ENCODE assay signal across 23 cellular contexts in the genomic region with DNA sequence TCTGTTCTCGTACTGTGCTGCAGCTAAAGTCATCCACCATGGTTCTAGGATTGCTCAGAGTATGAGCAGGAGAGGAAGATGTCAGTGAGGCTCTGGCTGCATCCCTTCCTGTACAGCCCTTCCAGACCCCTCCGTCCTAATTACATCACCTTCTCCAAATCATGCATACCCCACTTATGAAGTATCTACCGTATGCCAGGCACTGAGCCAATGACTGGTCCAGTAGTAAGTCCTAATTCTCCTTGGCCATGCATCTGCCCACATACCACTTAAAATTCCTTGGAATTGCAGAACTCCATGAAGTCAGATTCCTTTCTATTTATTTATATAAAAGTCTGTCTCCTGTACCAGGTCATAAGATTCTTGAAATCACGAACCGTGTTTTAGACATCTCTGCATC.
"Had no signal": no experiment of that assay in that cellular context is flagged by ENCODE, and none has a peak within 500 bp of the region (broad histone marks: within the 10 kb centered on the region; RNA-seq: fewer than 3 reads in every experiment).

No MANE protein-coding gene starts in this region.

- DNase-seq: effector CD4-positive, alpha-beta T cell; foreskin keratinocyte; head of caudate nucleus; left colon; left ventricle myocardium superior; mesendoderm; naive B cell; psoas muscle; retina; right lobe of liver; spleen; stimulated activated CD4-positive, alpha-beta T cell treated with anti-CD3 and anti-CD28 coated beads, Interleukin-15, amount 100 ng/mL, for 24 hours; stimulated activated CD4-positive, alpha-beta T cell treated with anti-CD3 and anti-CD28 coated beads, Interleukin-1b, Interleukin-23, amount 100 ng/mL, for 48 hours; stimulated activated CD4-positive, alpha-beta T cell treated with anti-CD3 and anti-CD28 coated beads, Interleukin-4, amount 100 ng/mL, for 24 hours; tibial artery; upper lobe of right lung had no signal

- H3K27me3 ChIP-seq: foreskin keratinocyte, hepatocyte, right lobe of liver, spleen, tibial artery, upper lobe of right lung, vagina had no signal

- H3K4me1 ChIP-seq: foreskin keratinocyte, right lobe of liver, tibial artery, upper lobe of right lung had no signal

- H3K36me3 Mint-ChIP-seq: naive B cell; stimulated activated memory B cell treated with anti-CD40 and anti-IgM and Interleukin-4, amounts not matched to agents 10 μg/mL and 1 μg/mL and 100 μg/mL, for 72 hours had no signal

- H3K9me3 ChIP-seq: psoas muscle, right lobe of liver, spleen, tibial artery, upper lobe of right lung, vagina had no signal

- H3K27ac ChIP-seq: coronary artery, foreskin keratinocyte, hepatocyte, psoas muscle, right lobe of liver, spleen, tibial artery, upper lobe of right lung, vagina had no signal

- H3K36me3 ChIP-seq: right lobe of liver, spleen, tibial artery, upper lobe of right lung, vagina had no signal

- H3K4me3 ChIP-seq: coronary artery, hepatocyte, lung, psoas muscle, right lobe of liver, spleen, tibial artery, upper lobe of right lung, vagina had no signal

- H3K9me3 Mint-ChIP-seq: stimulated activated naive CD8-positive, alpha-beta T cell treated with anti-CD3 and anti-CD28 coated beads, Interleukin-15, Interleukin-2, amounts not matched to agents 100 ng/mL and 50 ng/mL, for 24 hours had no signal

- H3K27ac Mint-ChIP-seq: naive B cell; nephron; stimulated activated memory B cell treated with anti-CD40 and anti-IgM and Interleukin-4, amounts not matched to agents 10 μg/mL and 1 μg/mL and 100 μg/mL, for 72 hours; stimulated activated naive CD8-positive, alpha-beta T cell treated with anti-CD3 and anti-CD28 coated beads, Interleukin-15, Interleukin-2, amounts not matched to agents 100 ng/mL and 50 ng/mL, for 24 hours had no signal

- H2AFZ ChIP-seq: hepatocyte had no signal

- H3K27me3 Mint-ChIP-seq: naive B cell; stimulated activated memory B cell treated with anti-CD40 and anti-IgM and Interleukin-4, amounts not matched to agents 10 μg/mL and 1 μg/mL and 100 μg/mL, for 72 hours; stimulated activated naive CD8-positive, alpha-beta T cell treated with anti-CD3 and anti-CD28 coated beads, Interleukin-15, Interleukin-2, amounts not matched to agents 100 ng/mL and 50 ng/mL, for 24 hours had no signal

- H3K4me2 ChIP-seq: hepatocyte had no signal

- H3K4me3 Mint-ChIP-seq: naive B cell; nephron; stimulated activated memory B cell treated with anti-CD40 and anti-IgM and Interleukin-4, amounts not matched to agents 10 μg/mL and 1 μg/mL and 100 μg/mL, for 72 hours; stimulated activated naive CD8-positive, alpha-beta T cell treated with anti-CD3 and anti-CD28 coated beads, Interleukin-15, Interleukin-2, amounts not matched to agents 100 ng/mL and 50 ng/mL, for 24 hours had no signal

- H3K79me2 ChIP-seq: hepatocyte had no signal

- H3K4me1 Mint-ChIP-seq: naive B cell; stimulated activated memory B cell treated with anti-CD40 and anti-IgM and Interleukin-4, amounts not matched to agents 10 μg/mL and 1 μg/mL and 100 μg/mL, for 72 hours had no signal
